ENCODE assay signal across 1 cellular context in the genomic region with DNA sequence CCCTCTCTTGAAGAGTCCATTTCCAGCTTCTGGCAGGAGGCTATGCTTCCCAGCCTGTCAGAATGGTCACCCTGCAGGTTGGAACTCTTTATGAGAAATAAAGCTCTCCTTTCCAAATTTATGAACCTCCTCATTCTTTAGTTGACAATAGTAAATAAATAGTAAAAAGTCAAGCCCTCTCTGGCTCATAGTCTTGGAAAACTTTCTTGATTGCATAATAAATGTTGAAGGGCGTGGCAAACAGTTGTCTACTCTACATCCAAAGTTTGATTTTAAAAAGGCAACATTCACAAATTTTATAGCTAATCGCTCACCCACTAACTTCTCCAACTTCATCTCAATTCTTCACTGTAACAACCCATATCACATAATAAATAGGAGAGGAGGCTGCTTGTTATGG.
TF ChIP-seq lines count a peak whose summit lies in the region.

No MANE protein-coding gene starts in this region.

TF ChIP-seq in K562, 482 proteins besides CTCF, POLR2A, EP300 and RAD21:
- TF ChIP-seq CBFA2T3 (IDR thresholded peaks at IDR 0.05) (no peak), PTBP1 (IDR thresholded peaks at IDR 0.05; ENCODE audit: low read depth, low read length) (no peak), CEBPB (tag; IDR thresholded peaks at IDR 0.05) (0 out of 2 replicates have a peak, but pooled peaks have one; percentile 11), CEBPG (CRISPR knock-in tag; IDR thresholded peaks at IDR 0.05) (no peak), CEBPG (tag; conservative IDR thresholded peaks at IDR 0.05 in 1 of 2, IDR thresholded peaks at IDR 0.05 in 1 of 2) (peak in 1 of 2 experiments; percentile 22; a peak in 2 of 4 replicates)
